In the genomic region with DNA sequence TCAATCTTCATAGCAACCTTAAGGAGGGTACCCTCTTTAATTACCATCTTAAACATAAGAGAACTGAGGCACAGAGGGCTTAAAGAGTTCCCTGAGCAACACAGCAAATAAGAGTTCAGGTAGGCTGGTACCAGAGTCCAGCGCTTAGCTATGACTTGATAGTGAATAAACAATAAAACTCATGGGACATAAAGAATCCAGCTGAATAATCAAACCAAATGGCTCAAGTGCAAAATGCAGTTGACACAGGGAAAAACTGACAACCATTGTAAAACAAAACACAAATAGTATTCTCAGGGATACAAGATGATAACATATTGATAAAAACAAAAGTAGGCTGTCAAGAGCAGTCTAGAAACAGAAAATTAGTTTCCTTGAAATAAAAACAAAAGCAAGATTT, we compare ENCODE assay signal across 21 cellular contexts.
"Had no signal": no experiment of that assay in that cellular context is flagged by ENCODE, and none has a peak within 500 bp of the region (broad histone marks: within the 10 kb centered on the region; RNA-seq: fewer than 3 reads in every experiment).

No MANE protein-coding gene starts in this region.

- DNase-seq: activated CD4-positive, alpha-beta memory T cell treated with anti-CD3 and anti-CD28 coated beads, Interleukin-2, amount 10 ng/mL, durations not matched to agents 7 days and 5 days; activated CD4-positive, alpha-beta T cell treated with anti-CD3 and anti-CD28 coated beads, Interleukin-2, amount 10 ng/mL, durations not matched to agents 24 days and 14 days; activated CD4-positive, CD25-positive, alpha-beta regulatory T cell treated with anti-CD3 and anti-CD28 coated beads, Interleukin-2, amount 50 U/mL, for 72 hours; activated naive CD8-positive, alpha-beta T cell treated with anti-CD3 and anti-CD28 coated beads, Interleukin-2, amount 50 U/mL, for 24 hours; activated T-cell treated with anti-CD3 and anti-CD28 coated beads, Interleukin-2, amount 50 U/mL, for 4 hours; amygdala; caudate nucleus; cortex of kidney; heart left ventricle; naive B cell; nephron progenitor cell; right lobe of liver; stimulated activated CD4-positive, alpha-beta T cell treated with anti-CD3 and anti-CD28 coated beads, Interleukin-2, amount 100 ng/mL, for 48 hours; stimulated activated naive CD8-positive, alpha-beta T cell treated with anti-CD3 and anti-CD28 coated beads, Interleukin-15, Interleukin-2, amounts not matched to agents 100 U/mL and 50 U/mL, for 24 hours; T1000; testis; transverse colon had no signal

- ATAC-seq: activated naive CD8-positive, alpha-beta T cell treated with anti-CD3 and anti-CD28 coated beads, Interleukin-2, amount 50 U/mL, for 24 hours; activated T-cell treated with anti-CD3 and anti-CD28 coated beads, Interleukin-2, amount 50 U/mL, for 4 hours; heart left ventricle; right lobe of liver; stimulated activated naive CD8-positive, alpha-beta T cell treated with anti-CD3 and anti-CD28 coated beads, Interleukin-15, Interleukin-2, amounts not matched to agents 100 U/mL and 50 U/mL, for 24 hours had no signal

- H3K9me3 Mint-ChIP-seq: activated CD4-positive, alpha-beta memory T cell treated with anti-CD3 and anti-CD28 coated beads, Interleukin-2, amount 10 ng/mL, durations not matched to agents 7 days and 5 days; activated CD4-positive, alpha-beta T cell treated with anti-CD3 and anti-CD28 coated beads, Interleukin-2, amount 10 ng/mL, durations not matched to agents 24 days and 14 days; activated naive CD8-positive, alpha-beta T cell treated with anti-CD3 and anti-CD28 coated beads, Interleukin-2, amount 50 U/mL, for 24 hours; activated T-cell treated with anti-CD3 and anti-CD28 coated beads, Interleukin-2, amount 50 U/mL, for 4 hours; activated T-helper 2 cell treated with anti-CD3 and anti-CD28 coated beads, Interferon-gamma antibody, Interleukin-2, Interleukin-4, amounts not matched to agents 10 μg/mL and 5 μg/mL and 100 μg/mL, durations not matched to agents 14 hours and 24 hours and 36 hours; mesothelial cell of epicardium; nephron progenitor cell had no signal

- H3K4me1 Mint-ChIP-seq: activated CD4-positive, alpha-beta memory T cell treated with anti-CD3 and anti-CD28 coated beads, Interleukin-2, amount 10 ng/mL, durations not matched to agents 7 days and 5 days; activated CD4-positive, alpha-beta T cell treated with anti-CD3 and anti-CD28 coated beads, Interleukin-2, amount 10 ng/mL, durations not matched to agents 24 days and 14 days; activated naive CD4-positive, alpha-beta T cell treated with anti-CD3 and anti-CD28 coated beads, Interleukin-2, amount 50 U/mL, for 24 hours; activated naive CD8-positive, alpha-beta T cell treated with anti-CD3 and anti-CD28 coated beads, Interleukin-2, amount 50 U/mL, for 24 hours; mesothelial cell of epicardium; naive B cell; nephron progenitor cell had no signal

- H3K27ac Mint-ChIP-seq: activated CD4-positive, alpha-beta memory T cell treated with anti-CD3 and anti-CD28 coated beads, Interleukin-2, amount 10 ng/mL, durations not matched to agents 7 days and 5 days; activated CD4-positive, alpha-beta T cell treated with anti-CD3 and anti-CD28 coated beads, Interleukin-2, amount 10 ng/mL, durations not matched to agents 24 days and 14 days; activated naive CD4-positive, alpha-beta T cell treated with anti-CD3 and anti-CD28 coated beads, Interleukin-2, amount 50 U/mL, for 24 hours; activated naive CD8-positive, alpha-beta T cell treated with anti-CD3 and anti-CD28 coated beads, Interleukin-2, amount 50 U/mL, for 24 hours; activated T-helper 2 cell treated with anti-CD3 and anti-CD28 coated beads, Interferon-gamma antibody, Interleukin-2, Interleukin-4, amounts not matched to agents 10 μg/mL and 5 μg/mL and 100 μg/mL, durations not matched to agents 14 hours and 24 hours and 36 hours; mesothelial cell of epicardium; naive B cell; nephron progenitor cell had no signal

- H3K4me3 Mint-ChIP-seq: activated CD4-positive, alpha-beta memory T cell treated with anti-CD3 and anti-CD28 coated beads, Interleukin-2, amount 10 ng/mL, durations not matched to agents 7 days and 5 days; activated CD4-positive, alpha-beta T cell treated with anti-CD3 and anti-CD28 coated beads, Interleukin-2, amount 10 ng/mL, durations not matched to agents 24 days and 14 days; activated naive CD4-positive, alpha-beta T cell treated with anti-CD3 and anti-CD28 coated beads, Interleukin-2, amount 50 U/mL, for 24 hours; activated naive CD8-positive, alpha-beta T cell treated with anti-CD3 and anti-CD28 coated beads, Interleukin-2, amount 50 U/mL, for 24 hours; activated T-cell treated with anti-CD3 and anti-CD28 coated beads, Interleukin-2, amount 50 U/mL, for 4 hours; mesothelial cell of epicardium; naive B cell; nephron progenitor cell had no signal

- FAIRE-seq: endothelial cell of umbilical vein had no signal

- H3K36me3 Mint-ChIP-seq: activated naive CD4-positive, alpha-beta T cell treated with anti-CD3 and anti-CD28 coated beads, Interleukin-2, amount 50 U/mL, for 24 hours; mesothelial cell of epicardium; naive B cell had no signal
